Comparison of ENCODE assay signal across 17 cellular contexts in genomic region chr7:6164010-6164409, GRCh38. TPM values are rescaled to one million over a fixed set of nuclear protein-coding genes. Genes with fewer than 3 reads are reported as not detected.
A peak's percentile ranks its signal among the peaks of the same experiment; 100 is the strongest.
DNase-seq lines count a peak whose midpoint lies in the region; ATAC-seq and TF ChIP-seq lines count a peak whose summit lies in the region.
"Had no signal": no experiment of that assay in that cellular context is flagged by ENCODE, and none has a peak within 500 bp of the region (broad histone marks: within the 10 kb centered on the region; RNA-seq: fewer than 3 reads in every experiment).

No MANE protein-coding gene starts in this region.

- intact Hi-C loops in heart right ventricle (cut with DNase I): loop anchor here in 9 of 10 donors (5.0 to 10.0 kb wide), 7 partner anchors 61 to 158 kb away; partner anchors contain the start of gene CYTH3 (in 8 of the 9)
- intact Hi-C loops in Calu3 (cut with micrococcal nuclease; ENCODE audit: unreplicated experiment): loop anchor here (5.0 kb wide), 1 partner anchor 108 kb away; the partner anchor contains the start of gene CYTH3
- intact Hi-C loops in Panc1 (cut with micrococcal nuclease; ENCODE audit: unreplicated experiment): no loop called here
- intact Hi-C loops in PC-3 (cut with micrococcal nuclease): no loop called here

- H3K27ac Mint-ChIP-seq in Calu3 (ENCODE audit: unreplicated experiment): no peak overlapping the region
- H3K27ac Mint-ChIP-seq: CD4-positive, alpha-beta T cell; H9 had no signal

- no peaks in the 10 kb centered on the region for H3K4me1 Mint-ChIP-seq in Calu3 (ENCODE audit: low read depth, unreplicated experiment)

- 86 to 87% methylated on average over 7 of the region's 7 CpGs for WGBS in heart right ventricle, 2 donors

- peaks cover 90% of the 10 kb centered on the region for H3K36me3 Mint-ChIP-seq in Calu3 (ENCODE audit: insufficient read depth, unreplicated experiment)

- H3F3A ChIP-seq in PC-3 (ENCODE audit: low read length, unreplicated experiment): no peaks in the 10 kb centered on the region

- H3K9me3 Mint-ChIP-seq in Calu3 (ENCODE audit: low read depth, unreplicated experiment): no peaks in the 10 kb centered on the region
- H3K9me3 Mint-ChIP-seq: CD4-positive, alpha-beta T cell; H9 had no signal

- in situ Hi-C loops in Panc1 (cut with HindIII; ENCODE audit: low pct_unique_long_range_greater_than_20kb, low sequenced_read_pairs): no loop called here

- DNase-seq in cardiac muscle cell (ENCODE audit: low read depth in 1 of 2, low spot score in 1 of 2): no peak
- DNase-seq in heart right ventricle: no peak
- DNase-seq in Calu3: no peak
- no peak for DNase-seq in Panc1 (ENCODE audit: low read depth, low spot score)
- no peak for DNase-seq in thoracic aorta (ENCODE audit: low spot score)
- DNase-seq in HK-2 (ENCODE audit: unreplicated experiment): no peak
- no peak for DNase-seq in PC-3
- DNase-seq: CD4-positive, alpha-beta T cell; DMS153; DMS79 treated with DMSO at 0.1 percent for 48 hours; EL; GM23248; IMR-90 had no signal

- H3K4me3 ChIP-seq in cardiac muscle cell (no peak overlapping the region), heart right ventricle (no peak overlapping the region), Panc1 (ENCODE audit: low read depth in 2 of 2, low read length in 2 of 2) (no peak overlapping the region), thoracic aorta (no peak overlapping the region), PC-3 (ENCODE audit: low read length) (no peak overlapping the region)
- H3K4me3 ChIP-seq: GM23248 had no signal

- H3K4me2 ChIP-seq in PC-3 (ENCODE audit: low read length): no peak overlapping the region

- H3K4me1 ChIP-seq in cardiac muscle cell (ENCODE audit: low read depth) (peaks cover 39% of the 10 kb centered on the region), heart right ventricle (peaks cover 38 to 95% (median 62%) of the 10 kb centered on the region in 9 donors), Panc1 (ENCODE audit: control insufficient read depth, insufficient read depth, low read length) (no peaks in the 10 kb centered on the region), thoracic aorta (ENCODE audit: control insufficient read depth in 1 of 2, low read depth in 2 of 2) (peaks cover 18 to 54% of the 10 kb centered on the region in 2 donors), PC-3 (ENCODE audit: insufficient read depth, low read length) (no peaks in the 10 kb centered on the region)

- BruUV-seq in Calu3 (replicated peaks; lab: Mats Ljungman, UMichigan) (TSS peak; percentile 36), Panc1 (replicated peaks; lab: Mats Ljungman, UMichigan) (TSS peak; percentile 49), PC-3 (replicated peaks; lab: Mats Ljungman, UMichigan) (no TSS peak)

- TF ChIP-seq CTCF in cardiac muscle cell (IDR thresholded peaks at IDR 0.05; ENCODE audit: low read depth, low read length) (no peak), heart right ventricle (IDR thresholded peaks at IDR 0.05) (no peak), Calu3 (IDR thresholded peaks at IDR 0.05; ENCODE audit: unreplicated experiment) (no peak), Panc1 (IDR thresholded peaks at IDR 0.05) (no peak), thoracic aorta (IDR thresholded peaks at IDR 0.05) (no peak), PC-3 (conservative IDR thresholded peaks at IDR 0.05; ENCODE audit: low read depth, low read length) (no peak)

- no peaks in the 10 kb centered on the region for H3K79me2 ChIP-seq in PC-3 (ENCODE audit: low read length)

- no peak for ATAC-seq in heart right ventricle
- no peak for ATAC-seq in Panc1
- ATAC-seq in thoracic aorta (ENCODE audit: insufficient number of reproducible peaks, low FRiP score, low read depth): no peak
- no peak for ATAC-seq in PC-3
- no peak for ATAC-seq in HG03460 (IDR thresholded peaks at IDR 0.05; ENCODE audit: unreplicated experiment)

- H3K9me2 ChIP-seq in PC-3 (replicated peaks; ENCODE audit: low read length): no peaks in the 10 kb centered on the region

- peak overlapping the region; percentile 81 for H3K27ac ChIP-seq in cardiac muscle cell
- H3K27ac ChIP-seq in heart right ventricle: peak overlapping the region in 3 of 10 donors; percentile 20 to 91 (median 89)
- H3K27ac ChIP-seq in Panc1 (ENCODE audit: low read length): no peak overlapping the region
- peak overlapping the region; percentile 87 to 94 for H3K27ac ChIP-seq in thoracic aorta
- H3K27ac ChIP-seq in PC-3 (ENCODE audit: low read length): no peak overlapping the region
- H3K27ac ChIP-seq: 22Rv1, GM23248, HL-60 had no signal

- POLR2A ChIA-PET in Panc1 (lab: Charles Lee): interaction anchor here (0.6 kb wide), 1 partner anchor 133 kb away, joined by 3 read pairs; no protein-coding TSS in a partner anchor
- POLR2A ChIA-PET in PC-3 (lab: Charles Lee; ENCODE audit: unreplicated experiment): interaction anchor here (0.7 kb wide), 1 partner anchor 16 kb away, joined by 3 read pairs; no protein-coding TSS in a partner anchor

- no peaks in the 10 kb centered on the region for H3K27me3 Mint-ChIP-seq in Calu3 (ENCODE audit: unreplicated experiment)
- H3K27me3 Mint-ChIP-seq: CD4-positive, alpha-beta T cell had no signal

- no peaks in the 10 kb centered on the region for H3K27me3 ChIP-seq in cardiac muscle cell
- H3K27me3 ChIP-seq in heart right ventricle: no peaks in the 10 kb centered on the region
- no peaks in the 10 kb centered on the region for H3K27me3 ChIP-seq in Panc1 (ENCODE audit: control insufficient read depth, insufficient read depth, low read length)
- H3K27me3 ChIP-seq in thoracic aorta (replicated peaks; ENCODE audit: insufficient read depth): no peaks in the 10 kb centered on the region
- H3K27me3 ChIP-seq in PC-3 (ENCODE audit: low read length): no peaks in the 10 kb centered on the region

- H4K20me1 ChIP-seq in PC-3 (ENCODE audit: low read length): no peaks in the 10 kb centered on the region

- no peak overlapping the region for H3K4me3 Mint-ChIP-seq in Calu3 (ENCODE audit: low read depth, unreplicated experiment)
- H3K4me3 Mint-ChIP-seq: CD4-positive, alpha-beta T cell; H9 had no signal

- H3K9ac ChIP-seq in PC-3 (ENCODE audit: low read length): no peak overlapping the region
- H3K9ac ChIP-seq: GM23248 had no signal

- H2AFZ ChIP-seq in PC-3 (ENCODE audit: low read length): no peak overlapping the region
- H2AFZ ChIP-seq: GM23248 had no signal

- CTCF ChIA-PET in Calu3 (lab: Charles Lee) (interaction anchor here (0.6 kb wide), 1 partner anchor 1022 kb away, joined by 4 read pairs; no protein-coding TSS in a partner anchor), Panc1 (lab: Charles Lee) (interaction anchor here (0.6 to 1.0 kb wide), 3 partner anchors 109 to 158 kb away, joined by 3 to 4 read pairs (median 4); no protein-coding TSS in a partner anchor), PC-3 (lab: Charles Lee) (no interaction called here)

- H3K9me3 ChIP-seq in cardiac muscle cell (ENCODE audit: low read depth): no peaks in the 10 kb centered on the region
- no peaks in the 10 kb centered on the region for H3K9me3 ChIP-seq in heart right ventricle
- H3K9me3 ChIP-seq in Panc1 (ENCODE audit: control insufficient read depth, insufficient read depth, low read depth, low read length): no peaks in the 10 kb centered on the region
- H3K9me3 ChIP-seq in thoracic aorta: no peaks in the 10 kb centered on the region
- no peaks in the 10 kb centered on the region for H3K9me3 ChIP-seq in PC-3 (ENCODE audit: low read length)

- H3K36me3 ChIP-seq in cardiac muscle cell: peaks cover 28% of the 10 kb centered on the region
- H3K36me3 ChIP-seq in heart right ventricle: peaks cover 0 to 77% (median 17%) of the 10 kb centered on the region in 9 donors
- H3K36me3 ChIP-seq in Panc1 (ENCODE audit: control insufficient read depth, insufficient read depth, low read length): peaks cover 12% of the 10 kb centered on the region
- H3K36me3 ChIP-seq in thoracic aorta: peaks cover 10% of the 10 kb centered on the region
- H3K36me3 ChIP-seq in PC-3 (ENCODE audit: low read depth, low read length): peaks cover 20% of the 10 kb centered on the region; the same call in 1 of the 2 replicates

RNA-seq across cellular contexts. Expression of gene USP42, which starts 59.3 kb away (rescaled TPM):
- 11.0 and 13.3 TPM in 2 replicates for total RNA-seq in cardiac muscle cell
- 10.4 and 14.2 TPM in 2 replicates for polyA plus RNA-seq in cardiac muscle cell
- 1 to 10 TPM; 3.9 to 6.4 (median 5.1) TPM for total RNA-seq in heart right ventricle
- 1 to 10 TPM; 2.4 to 3.0 TPM for polyA plus RNA-seq in heart right ventricle
- total RNA-seq in Calu3 (2022): 19.6 and 20.5 TPM in 2 replicates
- total RNA-seq in Panc1 (2021; ENCODE audit: unreplicated experiment): 18.6 TPM
- 12.6 TPM for polyA plus RNA-seq in Panc1 (2012; ENCODE audit: insufficient read length)
- 10 to 100 TPM in 1 of 2 donors, 1 to 10 TPM in 1; 6.1 to 10.2 TPM for total RNA-seq in thoracic aorta
- 3.9 and 5.6 TPM in 2 replicates for total RNA-seq in PC-3 (2014; rRNA removed)

Comparison
In these comparisons a context has a peak if more than half of its experiments do, and no peak if none do; other contexts are left out.
1. H3K27ac ChIP-seq: peak in cardiac muscle cell (single experiment) and thoracic aorta (2 of 2); none in Panc1 (single experiment) and PC-3 (single experiment).
2. intact Hi-C loops: an anchor here in heart right ventricle (5.0 to 10.0 kb wide) and Calu3 (5.0 kb wide); none called in Panc1 and PC-3.